ENCODE assay signal across 8 cellular contexts in genomic region chr6:149745252-149745651, GRCh38. TPM values are rescaled to one million over a fixed set of nuclear protein-coding genes. Genes with fewer than 3 reads are reported as not detected.
DNase-seq lines count a peak whose midpoint lies in the region; ATAC-seq and TF ChIP-seq lines count a peak whose summit lies in the region.
"Not testable (repeated sequence)": the region's sequence is repeated elsewhere in the genome, so short reads cannot be mapped to it uniquely, and the experiment has no call there.

No MANE protein-coding gene starts in this region.

- CTCF ChIA-PET in HEK293 (lab: Yijun Ruan, JAX), result interaction anchor here (0.6 to 2.0 kb wide), 6 partner anchors 9 to 249 kb away, joined by 3 to 12 read pairs (median 4); partner anchors contain the start of gene PPIL4

- not testable (repeated sequence) for H3K4me1 Mint-ChIP-seq in activated T-helper 17 cell treated with anti-CD3 and anti-CD28 coated beads, Interleukin-2, amount 50 U/mL, for 72 hours

- not testable (repeated sequence) for H3K9me3 ChIP-seq in HEK293 (ENCODE audit: control insufficient read depth, insufficient read depth, low read depth, low read length); RWPE2 (ENCODE audit: severe bottlenecking); heart right ventricle; muscle layer of duodenum (ENCODE audit: control insufficient read depth in 1 of 2, low read length in 2 of 2)

- WGBS in heart right ventricle, 2 donors, result 79 to 90% methylated on average over 10 of the region's 10 CpGs

- H3K27ac Mint-ChIP-seq in activated T-helper 17 cell treated with anti-CD3 and anti-CD28 coated beads, Interleukin-2, amount 50 U/mL, for 72 hours, result peak overlapping the region; percentile 89

- not testable (repeated sequence) for H3K27ac ChIP-seq in HEK293 (ENCODE audit: extremely low read depth, low read depth, low read length); coronary artery; heart right ventricle; muscle layer of duodenum (ENCODE audit: low read length)
- peak overlapping the region; percentile 40 for H3K27ac ChIP-seq in RWPE2 (ENCODE audit: poor library complexity, severe bottlenecking)
- peak overlapping the region in 1 of 21 experiments; percentile 89 for H3K27ac ChIP-seq in skin epidermis

- not testable (repeated sequence) for H3K9me3 Mint-ChIP-seq in activated T-helper 17 cell treated with anti-CD3 and anti-CD28 coated beads, Interleukin-2, amount 50 U/mL, for 72 hours

- not testable (repeated sequence) for H3K4me1 ChIP-seq in HEK293 (ENCODE audit: control insufficient read depth, insufficient read depth, low read length); RWPE2 (ENCODE audit: insufficient read depth, poor library complexity, severe bottlenecking)
- H3K4me1 ChIP-seq in heart right ventricle, result peaks cover 0 to 30% (median 19%) of the 10 kb centered on the region in 9 donors
- peaks cover 0 to 16% of the 10 kb centered on the region in 2 donors for H3K4me1 ChIP-seq in muscle layer of duodenum (ENCODE audit: control insufficient read depth in 1 of 2, insufficient read depth in 2 of 2, low read length in 2 of 2)

- H3K4me3 Mint-ChIP-seq in activated T-helper 17 cell treated with anti-CD3 and anti-CD28 coated beads, Interleukin-2, amount 50 U/mL, for 72 hours, result peak overlapping the region; percentile 92

- peak overlapping the region; percentile 85 for H3K4me3 ChIP-seq in AG09309 (ENCODE audit: control insufficient read depth, low read depth, low read length)
- H3K4me3 ChIP-seq in HEK293 (ENCODE audit: low read depth, low read length), result peak overlapping the region; percentile 78
- H3K4me3 ChIP-seq in RWPE2 (ENCODE audit: severe bottlenecking), result peak overlapping the region; percentile 55
- H3K4me3 ChIP-seq in coronary artery, result peak overlapping the region; percentile 88
- H3K4me3 ChIP-seq in heart right ventricle, result peak overlapping the region in 7 of 10 donors; percentile 75 to 84 (median 80)
- peak overlapping the region; percentile 82 to 97 for H3K4me3 ChIP-seq in muscle layer of duodenum (ENCODE audit: low read depth in 1 of 2, low read length in 2 of 2)
- H3K4me3 ChIP-seq in skin epidermis, result peak overlapping the region in 6 of 7 experiments; percentile 57 to 85 (median 76)

- intact Hi-C loops in heart right ventricle (cut with DNase I), result not testable (repeated sequence)

- POLR2A ChIA-PET in HEK293 (lab: Yijun Ruan, JAX), result interaction anchor here (0.7 kb wide), 1 partner anchor 610 kb away, joined by 4 read pairs; no protein-coding TSS in a partner anchor

- peaks cover 57% of the 10 kb centered on the region for H3K36me3 Mint-ChIP-seq in activated T-helper 17 cell treated with anti-CD3 and anti-CD28 coated beads, Interleukin-2, amount 50 U/mL, for 72 hours (ENCODE audit: low read depth)

- not testable (repeated sequence) for DNase-seq in AG09309 (ENCODE audit: low read depth); RWPE2 (ENCODE audit: low spot score); coronary artery (ENCODE audit: low spot score); heart right ventricle

- H3K36me3 ChIP-seq in HEK293 (ENCODE audit: control insufficient read depth in 2 of 2, insufficient read depth in 1 of 2, low read length in 2 of 2) (peaks cover 39 to 41% of the 10 kb centered on the region in 2 experiments), RWPE2 (ENCODE audit: low read depth) (peaks cover 45% of the 10 kb centered on the region), heart right ventricle (peaks cover 0 to 41% (median 28%) of the 10 kb centered on the region in 9 donors), muscle layer of duodenum (ENCODE audit: control insufficient read depth in 1 of 2, insufficient read depth in 2 of 2, low read length in 2 of 2) (peaks cover 10 to 26% of the 10 kb centered on the region in 2 donors)

- not testable (repeated sequence) for H3K27me3 Mint-ChIP-seq in activated T-helper 17 cell treated with anti-CD3 and anti-CD28 coated beads, Interleukin-2, amount 50 U/mL, for 72 hours

- not testable (repeated sequence) for ATAC-seq in RWPE2 (ENCODE audit: low read depth); activated T-helper 17 cell treated with anti-CD3 and anti-CD28 coated beads, Interleukin-2, amount 50 U/mL, for 72 hours (replicated peaks); heart right ventricle

- H3K27me3 ChIP-seq in RWPE2 (ENCODE audit: insufficient read depth, poor library complexity, severe bottlenecking); heart right ventricle; muscle layer of duodenum (ENCODE audit: low read depth, low read length): not testable (repeated sequence)

- not testable (repeated sequence) for TF ChIP-seq CTCF in AG09309 (IDR thresholded peaks at IDR 0.05; ENCODE audit: control insufficient read depth, insufficient read depth, low read depth, low read length, missing control alignments); HEK293 (tag by site-specific recombination; IDR thresholded peaks at IDR 0.05); RWPE2 (IDR thresholded peaks at IDR 0.05; ENCODE audit: poor library complexity, severe bottlenecking); coronary artery (IDR thresholded peaks at IDR 0.05); heart right ventricle (IDR thresholded peaks at IDR 0.05)

TF ChIP-seq in HEK293, 187 proteins besides CTCF, POLR2A, EP300 and RAD21:
- TF ChIP-seq PRDM10 (tag by site-specific recombination; IDR thresholded peaks at IDR 0.05), result peak; percentile 95
- TF ChIP-seq, protein P1, sequence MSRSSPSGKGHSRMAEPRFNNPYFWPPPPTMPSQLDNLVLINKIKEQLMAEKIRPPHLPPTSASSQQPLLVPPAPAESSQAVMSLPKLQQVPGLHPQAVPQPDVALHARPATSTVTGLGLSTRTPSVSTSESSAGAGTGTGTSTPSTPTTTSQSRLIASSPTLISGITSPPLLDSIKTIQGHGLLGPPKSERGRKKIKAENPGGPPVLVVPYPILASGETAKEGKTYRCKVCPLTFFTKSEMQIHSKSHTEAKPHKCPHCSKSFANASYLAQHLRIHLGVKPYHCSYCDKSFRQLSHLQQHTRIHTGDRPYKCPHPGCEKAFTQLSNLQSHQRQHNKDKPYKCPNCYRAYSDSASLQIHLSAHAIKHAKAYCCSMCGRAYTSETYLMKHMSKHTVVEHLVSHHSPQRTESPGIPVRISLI (tag by site-specific recombination; IDR thresholded peaks at IDR 0.05), result peak; percentile 32; the same call in 1 of the 2 replicates

RNA-seq across cellular contexts. Expression of gene NUP43, which starts 1.1 kb away (rescaled TPM):
- total RNA-seq in activated T-helper 17 cell treated with anti-CD3 and anti-CD28 coated beads, Interleukin-2, amount 50 U/mL, for 72 hours, result 10 to 100 TPM; 54.6 to 84.8 TPM
- 10 to 100 TPM; 23.2 to 34.3 (median 30.6) TPM for total RNA-seq in heart right ventricle
- polyA plus RNA-seq in heart right ventricle, result 10 to 100 TPM; 10.0 to 11.7 TPM

RNA-seq across cellular contexts. Expression of gene PCMT1, which starts 4.3 kb away (rescaled TPM):
- total RNA-seq in activated T-helper 17 cell treated with anti-CD3 and anti-CD28 coated beads, Interleukin-2, amount 50 U/mL, for 72 hours, result 10 to 100 TPM; 48.6 to 89.5 TPM
- total RNA-seq in heart right ventricle, result 100 to 1,000 TPM; 133 to 178 (median 151) TPM
- polyA plus RNA-seq in heart right ventricle, result 100 to 1,000 TPM in 1 of 2 donors, 10 to 100 TPM in 1; 33.3 to 166 TPM

RNA-seq across cellular contexts. Expression of gene LATS1, which starts 27.4 kb away (rescaled TPM):
- 10 to 100 TPM; 21.5 to 27.9 TPM for total RNA-seq in activated T-helper 17 cell treated with anti-CD3 and anti-CD28 coated beads, Interleukin-2, amount 50 U/mL, for 72 hours
- total RNA-seq in heart right ventricle, result 10 to 100 TPM; 10.5 to 16.9 (median 13.8) TPM
- 10 to 100 TPM in 1 of 2 donors, 1 to 10 TPM in 1; 2.9 to 10.0 TPM for polyA plus RNA-seq in heart right ventricle
